Comparison of ENCODE assay signal across 1 cellular context in genomic region chr1:230196077-230196476, GRCh38.
TF ChIP-seq lines count a peak whose summit lies in the region.

No MANE protein-coding gene starts in this region.

TF ChIP-seq in SK-N-SH, 30 proteins besides CTCF, POLR2A, EP300 and RAD21 (continued from another document):
- TF ChIP-seq CHD2 (IDR thresholded peaks at IDR 0.05; ENCODE audit: low read length, partially characterized antibody) (no peak), RXRA (IDR thresholded peaks at IDR 0.05; ENCODE audit: borderline replicate concordance, low read depth) (no peak), SMC3 (IDR thresholded peaks at IDR 0.05; ENCODE audit: low read depth, low read length) (no peak), IRF3 (IDR thresholded peaks at IDR 0.05; ENCODE audit: low read depth, low read length) (no peak), NRF1 (IDR thresholded peaks at IDR 0.05; ENCODE audit: low read depth, low read length) (no peak), GATA2 (CRISPR knock-in tag; IDR thresholded peaks at IDR 0.05) (no peak), FOXJ3 (CRISPR knock-in tag; IDR thresholded peaks at IDR 0.05) (no peak), TCF12 (IDR thresholded peaks at IDR 0.05) (no peak)
